ENCODE assay signal across 27 cellular contexts in the genomic region with DNA sequence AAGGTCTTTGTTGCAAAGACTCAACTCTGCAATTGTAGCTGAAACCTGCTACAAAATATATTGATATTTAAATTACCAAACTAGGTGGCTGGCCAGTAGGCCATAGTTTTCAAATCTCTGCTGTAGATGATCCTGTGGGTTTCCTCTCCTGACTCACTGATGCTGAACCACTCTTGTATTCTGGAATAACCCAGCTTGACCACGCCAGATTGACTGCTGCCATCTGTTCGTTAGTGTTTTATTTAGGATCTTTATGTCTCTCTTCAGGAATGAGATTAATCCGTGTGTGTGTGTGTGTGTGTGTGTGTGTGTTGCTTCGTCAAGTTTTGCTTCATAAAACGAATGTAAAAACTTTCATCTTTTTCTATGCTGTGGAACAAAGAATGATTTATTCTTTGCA.
"Had no signal": no experiment of that assay in that cellular context is flagged by ENCODE, and none has a peak within 500 bp of the region (broad histone marks: within the 10 kb centered on the region; RNA-seq: fewer than 3 reads in every experiment).

No MANE protein-coding gene starts in this region.

- H3K27me3 ChIP-seq: body of pancreas, cardiac muscle cell, sigmoid colon, thyroid gland, upper lobe of right lung had no signal

- H3K4me3 Mint-ChIP-seq: activated CD8-positive, alpha-beta T cell treated with anti-CD3 and anti-CD28 coated beads, Interleukin-2, amount 10 ng/mL, durations not matched to agents 7 days and 5 days; activated naive CD4-positive, alpha-beta T cell treated with anti-CD3 and anti-CD28 coated beads, Interleukin-2, amount 50 U/mL, for 24 hours; memory B cell; naive B cell; neural crest cell; T-cell; T-helper 2 cell treated with Interferon-gamma antibody and Interleukin-4, amounts not matched to agents 5 μg/mL and 100 μg/mL, for 36 hours had no signal

- H3K27ac Mint-ChIP-seq: activated CD8-positive, alpha-beta T cell treated with anti-CD3 and anti-CD28 coated beads, Interleukin-2, amount 10 ng/mL, durations not matched to agents 7 days and 5 days; activated naive CD4-positive, alpha-beta T cell treated with anti-CD3 and anti-CD28 coated beads, Interleukin-2, amount 50 U/mL, for 24 hours; memory B cell; naive B cell; T-cell; T-helper 2 cell treated with Interferon-gamma antibody and Interleukin-4, amounts not matched to agents 5 μg/mL and 100 μg/mL, for 36 hours had no signal

- H3K9me3 ChIP-seq: body of pancreas, sigmoid colon, thyroid gland, upper lobe of right lung had no signal

- H3K36me3 Mint-ChIP-seq: activated naive CD4-positive, alpha-beta T cell treated with anti-CD3 and anti-CD28 coated beads, Interleukin-2, amount 50 U/mL, for 24 hours; memory B cell; naive B cell; T-cell had no signal

- DNase-seq: activated CD4-positive, alpha-beta T cell treated with anti-CD3 and anti-CD28 coated beads for 1 hour; activated CD4-positive, alpha-beta T cell treated with anti-CD3 and anti-CD28 coated beads, Interleukin-2, amount 50 U/mL, for 1 hour; activated CD8-positive, alpha-beta T cell treated with anti-CD3 and anti-CD28 coated beads, Interleukin-2, amount 10 ng/mL, durations not matched to agents 7 days and 5 days; activated gamma-delta T cell treated with Interleukin-2 at 50 U/mL for 16 hours; anterior cingulate cortex; body of pancreas; dermis blood vessel endothelial cell; effector CD8-positive, alpha-beta T cell; head of caudate nucleus; hypothalamus; left cardiac atrium; naive B cell; occipital lobe; posterior cingulate gyrus; sigmoid colon; stimulated activated CD4-positive, alpha-beta T cell treated with anti-CD3 and anti-CD28 coated beads, Interleukin-4, amount 100 ng/mL, for 24 hours; stimulated activated naive CD8-positive, alpha-beta T cell treated with anti-CD3 and anti-CD28 coated beads, Interleukin-15, Interleukin-2, amounts not matched to agents 100 U/mL and 50 U/mL, for 24 hours; substantia nigra; T-cell; thyroid gland; upper lobe of right lung had no signal

- H3K4me1 Mint-ChIP-seq: activated naive CD4-positive, alpha-beta T cell treated with anti-CD3 and anti-CD28 coated beads, Interleukin-2, amount 50 U/mL, for 24 hours; memory B cell; naive B cell; neural crest cell; T-cell had no signal

- ATAC-seq: activated CD8-positive, alpha-beta T cell treated with anti-CD3 and anti-CD28 coated beads, Interleukin-2, amount 10 ng/mL, durations not matched to agents 7 days and 5 days; body of pancreas; esophagus mucosa; left cardiac atrium; stimulated activated naive CD8-positive, alpha-beta T cell treated with anti-CD3 and anti-CD28 coated beads, Interleukin-15, Interleukin-2, amounts not matched to agents 100 U/mL and 50 U/mL, for 24 hours; T-cell; upper lobe of right lung had no signal

- H3K4me3 ChIP-seq: body of pancreas, cardiac muscle cell, sigmoid colon, thyroid gland, upper lobe of right lung had no signal

- H3K9me3 Mint-ChIP-seq: activated naive CD4-positive, alpha-beta T cell treated with anti-CD3 and anti-CD28 coated beads, Interleukin-2, amount 50 U/mL, for 24 hours; memory B cell; naive B cell; neural crest cell; T-cell; T-helper 2 cell treated with Interferon-gamma antibody and Interleukin-4, amounts not matched to agents 5 μg/mL and 100 μg/mL, for 36 hours had no signal

- H3K4me1 ChIP-seq: body of pancreas, upper lobe of right lung had no signal

- H3K27ac ChIP-seq: body of pancreas, cardiac muscle cell, sigmoid colon, thyroid gland, upper lobe of right lung had no signal

- H3K36me3 ChIP-seq: cardiac muscle cell, thyroid gland, upper lobe of right lung had no signal
